In genomic region chrX:77953708-77954107, GRCh38 we compare ENCODE assay signal across 21 cellular contexts. TPM values are rescaled to one million over a fixed set of nuclear protein-coding genes. Genes with fewer than 3 reads are reported as not detected.
DNase-seq lines count a peak whose midpoint lies in the region; ATAC-seq, FAIRE-seq and TF ChIP-seq lines count a peak whose summit lies in the region.
"Had no signal": no experiment of that assay in that cellular context is flagged by ENCODE, and none has a peak within 500 bp of the region (broad histone marks: within the 10 kb centered on the region; RNA-seq: fewer than 3 reads in every experiment).

No MANE protein-coding gene starts in this region.

- WGBS in esophagus squamous epithelium, 2 donors, result 35 to 56% methylated on average over 1 of the region's 1 CpG
- 29 to 35% methylated on average over 1 of the region's 1 CpG for WGBS in pancreas, 2 donors

- POLR2A ChIA-PET in CD4-positive, alpha-beta T cell (lab: Charles Lee), result no interaction called here

- peak; percentile 13 for FAIRE-seq in pancreas (lab: Jason Lieb, UNC)

- no peaks in the 10 kb centered on the region for H3K36me3 ChIP-seq in esophagus squamous epithelium
- H3K36me3 ChIP-seq in pancreas, result no peaks in the 10 kb centered on the region
- H3K36me3 ChIP-seq: breast epithelium had no signal

- DNase-seq in HFFc6 (peak; percentile 53), esophagus squamous epithelium (lab: John Stamatoyannopoulos, UW) (no peak), pancreas (no peak), activated gamma-delta T cell (lab: John Stamatoyannopoulos, UW) (no peak), SHP77 treated with DMSO at 0.1 percent for 48 hours (lab: John Stamatoyannopoulos, UW) (no peak)
- DNase-seq in activated effector memory CD4-positive, alpha-beta T cell treated with Interleukin-2 at 50 U/mL for 16 hours, result no peak
- no peak for DNase-seq in CD4-positive, alpha-beta T cell
- DNase-seq: activated T-cell treated with anti-CD3 and anti-CD28 coated beads, Interleukin-2, amount 50 U/mL, for 1 hour; Caco-2; effector CD8-positive, alpha-beta T cell; GDM1; left ventricle myocardium superior; NCI-H1092; NCI-H774; SW 1271 had no signal

- peak overlapping the region; percentile 47 for H3K27ac ChIP-seq in VCaP
- H3K27ac ChIP-seq in esophagus squamous epithelium, result peak overlapping the region in 3 of 4 donors; percentile 34 to 59 (median 49)
- H3K27ac ChIP-seq in pancreas, result no peak overlapping the region
- H3K27ac ChIP-seq in CD4-positive, alpha-beta T cell (ENCODE audit: low read depth, low read length), result no peak overlapping the region
- H3K27ac ChIP-seq: breast epithelium, parathyroid adenoma had no signal

- ATAC-seq in pancreas, result peak; percentile 23 to 72 (median 57)
- ATAC-seq in CD4-positive, alpha-beta T cell (ENCODE audit: poor library complexity), result no peak
- ATAC-seq: activated naive CD4-positive, alpha-beta T cell treated with anti-CD3 and anti-CD28 coated beads, Interleukin-2, amount 50 U/mL, for 72 hours; GM12878; left ventricle myocardium superior had no signal

- peaks cover 11% of the 10 kb centered on the region for H3K4me1 Mint-ChIP-seq in HFFc6 (ENCODE audit: low read depth)
- H3K4me1 Mint-ChIP-seq in CD4-positive, alpha-beta T cell (ENCODE audit: low read depth), result peaks cover 21% of the 10 kb centered on the region

- TF ChIP-seq CTCF in HFFc6 (IDR thresholded peaks at IDR 0.05) (no peak), VCaP (conservative IDR thresholded peaks at IDR 0.05) (no peak), esophagus squamous epithelium (IDR thresholded peaks at IDR 0.05) (no peak), pancreas (IDR thresholded peaks at IDR 0.05) (no peak)
- no peak for TF ChIP-seq CTCF in CD4-positive, alpha-beta T cell (IDR thresholded peaks at IDR 0.05)

- H3K9me3 ChIP-seq in esophagus squamous epithelium (no peaks in the 10 kb centered on the region), pancreas (no peaks in the 10 kb centered on the region)
- no peaks in the 10 kb centered on the region for H3K9me3 ChIP-seq in CD4-positive, alpha-beta T cell (ENCODE audit: control insufficient read depth, low read length)
- H3K9me3 ChIP-seq: Caco-2 had no signal

- no peaks in the 10 kb centered on the region for H3K27me3 ChIP-seq in esophagus squamous epithelium
- H3K27me3 ChIP-seq in pancreas, result no peaks in the 10 kb centered on the region
- H3K27me3 ChIP-seq in CD4-positive, alpha-beta T cell (ENCODE audit: control insufficient read depth, insufficient read depth, low read length), result no peaks in the 10 kb centered on the region
- H3K27me3 ChIP-seq: breast epithelium had no signal

- no peaks in the 10 kb centered on the region for H3K27me3 Mint-ChIP-seq in HFFc6 (ENCODE audit: insufficient read depth)
- H3K27me3 Mint-ChIP-seq in CD4-positive, alpha-beta T cell, result no peaks in the 10 kb centered on the region

- no peak overlapping the region for H3K4me3 ChIP-seq in esophagus squamous epithelium
- H3K4me3 ChIP-seq in pancreas, result no peak overlapping the region
- H3K4me3 ChIP-seq: breast epithelium, GM12878 had no signal

- intact Hi-C loops in esophagus squamous epithelium (cut with DNase I), result no loop called here
- intact Hi-C loops in pancreas (cut with DNase I), result no loop called here
- intact Hi-C loops in CD4-positive, alpha-beta T cell (cut with DNase I, micrococcal nuclease), result no loop called here

- peak overlapping the region; percentile 83 for H3K27ac Mint-ChIP-seq in HFFc6
- no peak overlapping the region for H3K27ac Mint-ChIP-seq in CD4-positive, alpha-beta T cell
- H3K27ac Mint-ChIP-seq: activated naive CD4-positive, alpha-beta T cell treated with anti-CD3 and anti-CD28 coated beads, Interleukin-2, amount 50 U/mL, for 72 hours had no signal

- CTCF ChIA-PET in CD4-positive, alpha-beta T cell (lab: Charles Lee), result no interaction called here

- peak overlapping the region; percentile 47; the same call in 1 of the 2 replicates for H3K4me3 Mint-ChIP-seq in HFFc6
- H3K4me3 Mint-ChIP-seq in CD4-positive, alpha-beta T cell, result no peak overlapping the region

- H3K9me3 Mint-ChIP-seq in HFFc6, result peaks cover 3% of the 10 kb centered on the region; the same call in 1 of the 2 replicates
- H3K9me3 Mint-ChIP-seq in CD4-positive, alpha-beta T cell, result no peaks in the 10 kb centered on the region

- TF ChIP-seq POLR2A in esophagus squamous epithelium (IDR thresholded peaks at IDR 0.05), result no peak

- H3K4me1 ChIP-seq in esophagus squamous epithelium (peaks cover 0 to 26% (median 0%) of the 10 kb centered on the region in 3 donors), pancreas (peaks cover 0 to 13% (median 6%) of the 10 kb centered on the region in 3 donors)
- H3K4me1 ChIP-seq: breast epithelium, Caco-2, parathyroid adenoma had no signal

- no peaks in the 10 kb centered on the region for H3K36me3 Mint-ChIP-seq in HFFc6 (ENCODE audit: low read depth)
- H3K36me3 Mint-ChIP-seq in CD4-positive, alpha-beta T cell (ENCODE audit: low read depth), result peaks cover 14% of the 10 kb centered on the region

RNA-seq across cellular contexts. Expression of gene PGAM4, which starts 15.7 kb away (rescaled TPM):
- total RNA-seq in HFFc6 (2021; fragmentation: NEBNext Ultra II Directional; extraction: Animal tissue kit (Norgen Biotek cat#: 25700)), result under 1 TPM in 2 of 6 experiments, not detected in 4; 0.23 to 0.65 TPM
- not detected for total RNA-seq in esophagus squamous epithelium
- not detected for total RNA-seq in pancreas
- not detected for polyA plus RNA-seq in pancreas
- not detected for total RNA-seq in CD4-positive, alpha-beta T cell
- total RNA-seq: breast epithelium, Caco-2, left ventricle myocardium superior had no signal
- polyA plus RNA-seq: thymus had no signal

RNA-seq across cellular contexts. Expression of gene ATP7A, which starts 43.2 kb away (rescaled TPM):
- 10 to 100 TPM in 1 of 6 experiments, 1 to 10 TPM in 5; 7.8 to 10.1 (median 8.9) TPM for total RNA-seq in HFFc6 (2021; fragmentation: NEBNext Ultra II Directional; extraction: Animal tissue kit (Norgen Biotek cat#: 25700))
- total RNA-seq in esophagus squamous epithelium (10 to 100 TPM in 3 of 4 donors, 1 to 10 TPM in 1; 9.4 to 14.7 (median 11.1) TPM), pancreas (1 to 10 TPM; 3.9 to 7.8 (median 4.7) TPM)
- 1 to 10 TPM; 1.3 to 1.8 TPM for polyA plus RNA-seq in pancreas
- 10 to 100 TPM; 12.1 to 12.8 TPM for total RNA-seq in CD4-positive, alpha-beta T cell

RNA-seq across cellular contexts. Expression of gene COX7B, which starts 54.4 kb away (rescaled TPM):
- 100 to 1,000 TPM; 196 to 250 (median 231) TPM for total RNA-seq in HFFc6 (2021; fragmentation: NEBNext Ultra II Directional; extraction: Animal tissue kit (Norgen Biotek cat#: 25700))
- 100 to 1,000 TPM; 557 to 908 (median 740) TPM for total RNA-seq in esophagus squamous epithelium
- total RNA-seq in pancreas, result 10 to 100 TPM; 36.7 to 83.4 (median 66.1) TPM
- 100 to 1,000 TPM; 221 to 295 TPM for polyA plus RNA-seq in pancreas
- 100 to 1,000 TPM; 106 to 117 TPM for total RNA-seq in CD4-positive, alpha-beta T cell

RNA-seq across cellular contexts. Expression of gene MAGT1, which starts 58.5 kb away (rescaled TPM):
- total RNA-seq in HFFc6 (2021; fragmentation: NEBNext Ultra II Directional; extraction: Animal tissue kit (Norgen Biotek cat#: 25700)), result 10 to 100 TPM; 70.3 to 77.5 (median 74.2) TPM
- 10 to 100 TPM; 31.0 to 51.2 (median 38.4) TPM for total RNA-seq in esophagus squamous epithelium
- total RNA-seq in pancreas, result 10 to 100 TPM; 26.1 to 51.3 (median 40.0) TPM
- 10 to 100 TPM in 1 of 2 donors, 1 to 10 TPM in 1; 7.4 to 17.4 TPM for polyA plus RNA-seq in pancreas
- 10 to 100 TPM; 29.9 to 31.0 TPM for total RNA-seq in CD4-positive, alpha-beta T cell

Comparison
In these comparisons a context has a peak if more than half of its experiments do, and no peak if none do; other contexts are left out.
1. H3K27ac ChIP-seq: peak in VCaP (single experiment) and esophagus squamous epithelium (3 of 4); none in pancreas (0 of 4) and CD4-positive, alpha-beta T cell (single experiment).